Comparison of ENCODE assay signal across 1 cellular context in the genomic region with DNA sequence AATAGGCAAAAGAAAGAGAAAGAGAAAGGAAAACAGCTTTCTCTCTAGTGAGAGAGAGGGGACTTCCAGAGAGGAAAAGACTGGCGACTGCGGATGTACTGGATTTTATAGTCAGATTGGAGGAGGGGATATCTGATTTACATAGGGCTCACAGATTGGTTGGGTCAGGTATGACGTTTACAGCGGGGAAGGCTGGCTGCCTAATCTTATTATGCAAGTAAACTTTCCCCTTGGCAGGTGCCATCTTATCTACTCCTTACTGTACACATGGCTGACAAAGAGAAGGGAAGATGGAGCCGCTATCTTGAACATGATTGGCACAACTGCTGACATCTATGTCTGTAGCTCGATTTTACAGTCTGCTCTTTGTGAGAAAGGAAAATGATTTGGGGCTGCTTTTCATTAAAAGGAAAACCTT.
TF ChIP-seq lines count a peak whose summit lies in the region.

No MANE protein-coding gene starts in this region.

TF ChIP-seq in WTC11, 78 proteins besides CTCF, POLR2A, EP300 and RAD21 (continued from another document):
- TF ChIP-seq, protein P1, sequence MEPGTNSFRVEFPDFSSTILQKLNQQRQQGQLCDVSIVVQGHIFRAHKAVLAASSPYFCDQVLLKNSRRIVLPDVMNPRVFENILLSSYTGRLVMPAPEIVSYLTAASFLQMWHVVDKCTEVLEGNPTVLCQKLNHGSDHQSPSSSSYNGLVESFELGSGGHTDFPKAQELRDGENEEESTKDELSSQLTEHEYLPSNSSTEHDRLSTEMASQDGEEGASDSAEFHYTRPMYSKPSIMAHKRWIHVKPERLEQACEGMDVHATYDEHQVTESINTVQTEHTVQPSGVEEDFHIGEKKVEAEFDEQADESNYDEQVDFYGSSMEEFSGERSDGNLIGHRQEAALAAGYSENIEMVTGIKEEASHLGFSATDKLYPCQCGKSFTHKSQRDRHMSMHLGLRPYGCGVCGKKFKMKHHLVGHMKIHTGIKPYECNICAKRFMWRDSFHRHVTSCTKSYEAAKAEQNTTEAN (CRISPR knock-in tag; IDR thresholded peaks at IDR 0.05): no peak
- TF ChIP-seq NFYB (CRISPR knock-in tag; conservative IDR thresholded peaks at IDR 0.05; ENCODE audit: low read depth) (no peak), ETV6 (CRISPR knock-in tag; IDR thresholded peaks at IDR 0.05) (no peak)
- TF ChIP-seq, protein P2, sequence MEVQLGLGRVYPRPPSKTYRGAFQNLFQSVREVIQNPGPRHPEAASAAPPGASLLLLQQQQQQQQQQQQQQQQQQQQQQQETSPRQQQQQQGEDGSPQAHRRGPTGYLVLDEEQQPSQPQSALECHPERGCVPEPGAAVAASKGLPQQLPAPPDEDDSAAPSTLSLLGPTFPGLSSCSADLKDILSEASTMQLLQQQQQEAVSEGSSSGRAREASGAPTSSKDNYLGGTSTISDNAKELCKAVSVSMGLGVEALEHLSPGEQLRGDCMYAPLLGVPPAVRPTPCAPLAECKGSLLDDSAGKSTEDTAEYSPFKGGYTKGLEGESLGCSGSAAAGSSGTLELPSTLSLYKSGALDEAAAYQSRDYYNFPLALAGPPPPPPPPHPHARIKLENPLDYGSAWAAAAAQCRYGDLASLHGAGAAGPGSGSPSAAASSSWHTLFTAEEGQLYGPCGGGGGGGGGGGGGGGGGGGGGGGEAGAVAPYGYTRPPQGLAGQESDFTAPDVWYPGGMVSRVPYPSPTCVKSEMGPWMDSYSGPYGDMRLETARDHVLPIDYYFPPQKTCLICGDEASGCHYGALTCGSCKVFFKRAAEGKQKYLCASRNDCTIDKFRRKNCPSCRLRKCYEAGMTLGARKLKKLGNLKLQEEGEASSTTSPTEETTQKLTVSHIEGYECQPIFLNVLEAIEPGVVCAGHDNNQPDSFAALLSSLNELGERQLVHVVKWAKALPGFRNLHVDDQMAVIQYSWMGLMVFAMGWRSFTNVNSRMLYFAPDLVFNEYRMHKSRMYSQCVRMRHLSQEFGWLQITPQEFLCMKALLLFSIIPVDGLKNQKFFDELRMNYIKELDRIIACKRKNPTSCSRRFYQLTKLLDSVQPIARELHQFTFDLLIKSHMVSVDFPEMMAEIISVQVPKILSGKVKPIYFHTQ (CRISPR knock-in tag; IDR thresholded peaks at IDR 0.05): no peak
